Comparison of ENCODE assay signal across 8 cellular contexts in genomic region chr1:240149488-240150094, GRCh38.
A peak's percentile ranks its signal among the peaks of the same experiment; 100 is the strongest.
DNase-seq lines count a peak whose midpoint lies in the region; ATAC-seq and TF ChIP-seq lines count a peak whose summit lies in the region.

No MANE protein-coding gene starts in this region.

- DNase-seq in Ammon's horn (ENCODE audit: low spot score) = peak; percentile 40
- DNase-seq in NAMALWA (ENCODE audit: low spot score) = peak; percentile 59
- DNase-seq in inferior parietal cortex (ENCODE audit: extremely low spot score) = peak; percentile 84
- no peak for DNase-seq in GF-D8 (lab: John Stamatoyannopoulos, UW)
- no peak for DNase-seq in stimulated activated naive CD4-positive, alpha-beta T cell treated with Interleukin-2 at 50 U/mL for 16 hours (lab: John Stamatoyannopoulos, UW)

- peak overlapping the region; percentile 26 for H3K27ac ChIP-seq in VCaP

- ATAC-seq in GM18907 (IDR thresholded peaks at IDR 0.05; ENCODE audit: unreplicated experiment) (peak; percentile 58), GM21423 (IDR thresholded peaks at IDR 0.05; ENCODE audit: unreplicated experiment) (no peak)

- peak; percentile 81 for TF ChIP-seq CTCF in VCaP (conservative IDR thresholded peaks at IDR 0.05)

Comparison
In these comparisons a context has a peak if more than half of its experiments do, and no peak if none do; other contexts are left out.
1. DNase-seq: peak in Ammon's horn (single experiment), NAMALWA (single experiment) and inferior parietal cortex (single experiment); none in GF-D8 (single experiment) and stimulated activated naive CD4-positive, alpha-beta T cell treated with Interleukin-2 at 50 U/mL for 16 hours (single experiment).